Comparison of ENCODE assay signal across 18 cellular contexts in the genomic region with DNA sequence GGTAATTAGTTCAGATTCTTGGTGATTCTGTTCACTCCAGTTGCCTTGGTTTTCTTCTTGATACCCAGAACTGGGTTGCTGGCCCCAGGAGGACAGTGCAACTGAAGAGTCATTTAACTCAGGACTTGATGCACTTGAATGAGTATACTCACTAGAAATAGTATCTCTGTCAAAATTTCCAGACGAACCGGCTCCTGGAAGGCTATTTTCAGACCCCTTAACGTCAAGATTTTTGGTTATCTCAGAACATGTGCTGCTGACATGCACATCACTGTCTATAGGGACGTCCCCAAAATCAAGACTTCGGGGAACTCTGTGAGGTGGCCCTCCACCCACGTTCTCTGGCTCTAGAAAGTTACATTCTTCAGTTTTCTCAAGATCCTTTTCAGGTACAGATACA. TPM values are rescaled to one million over a fixed set of nuclear protein-coding genes. Genes with fewer than 3 reads are reported as not detected.
A peak's percentile ranks its signal among the peaks of the same experiment; 100 is the strongest.
DNase-seq lines count a peak whose midpoint lies in the region; ATAC-seq and TF ChIP-seq lines count a peak whose summit lies in the region.
"Had no signal": no experiment of that assay in that cellular context is flagged by ENCODE, and none has a peak within 500 bp of the region (broad histone marks: within the 10 kb centered on the region; RNA-seq: fewer than 3 reads in every experiment).

No MANE protein-coding gene starts in this region.

- TF ChIP-seq CTCF in GM13977 (IDR thresholded peaks at IDR 0.05; ENCODE audit: extremely low read depth, insufficient read depth, missing control alignments) = no peak
- no peak for TF ChIP-seq CTCF in WTC11 (IDR thresholded peaks at IDR 0.05)

- peak; percentile 71 for ATAC-seq in GM19372 (IDR thresholded peaks at IDR 0.05; ENCODE audit: low read depth, unreplicated experiment)
- ATAC-seq in HG02870 (IDR thresholded peaks at IDR 0.05; ENCODE audit: unreplicated experiment) = peak; percentile 46
- peak; percentile 49 for ATAC-seq in HG03558 (IDR thresholded peaks at IDR 0.05; ENCODE audit: extremely low read depth, unreplicated experiment)
- no peak for ATAC-seq in WTC11
- ATAC-seq: pancreas had no signal

- H3K27ac Mint-ChIP-seq in WTC11 = no peak overlapping the region

- no peaks in the 10 kb centered on the region for H3K36me3 Mint-ChIP-seq in WTC11

- DNase-seq in GM13977 (ENCODE audit: low spot score) (peak; percentile 49), HuH-7 (ENCODE audit: low spot score) (no peak), WTC11 (ENCODE audit: low spot score) (no peak), DMS79 (lab: John Stamatoyannopoulos, UW) (no peak)
- DNase-seq: activated CD4-positive, alpha-beta T cell treated with anti-CD3 and anti-CD28 coated beads for 1 hour; activated gamma-delta T cell; anterior cingulate cortex; head of caudate nucleus; NCI-H1092 treated with DMSO at 0.1 percent for 48 hours; NCI-H2171 treated with DMSO at 0.1 percent for 48 hours; NCI-H774; pancreas; testis had no signal

- H3K4me1 Mint-ChIP-seq in WTC11 = peaks cover 7% of the 10 kb centered on the region

- no peaks in the 10 kb centered on the region for H3K27me3 Mint-ChIP-seq in WTC11 (ENCODE audit: low read depth)

- in situ Hi-C loops in GM13977 (cut with MboI; ENCODE audit: low pct_unique_long_range_greater_than_20kb, low sequenced_read_pairs, unreplicated experiment) = no loop called here

- POLR2A ChIA-PET in WTC11 (lab: Charles Lee) = no interaction called here

- no peaks in the 10 kb centered on the region for H3K9me3 Mint-ChIP-seq in WTC11

- CTCF ChIA-PET in WTC11 (lab: Charles Lee) = interaction anchor here (1.0 to 1.2 kb wide), 2 partner anchors 248 to 288 kb away, joined by 3 to 4 read pairs; a partner anchor contains a TSS

- no peak overlapping the region for H3K4me3 Mint-ChIP-seq in WTC11

TF ChIP-seq in WTC11, 78 proteins besides CTCF, POLR2A, EP300 and RAD21:
- TF ChIP-seq, protein P1, sequence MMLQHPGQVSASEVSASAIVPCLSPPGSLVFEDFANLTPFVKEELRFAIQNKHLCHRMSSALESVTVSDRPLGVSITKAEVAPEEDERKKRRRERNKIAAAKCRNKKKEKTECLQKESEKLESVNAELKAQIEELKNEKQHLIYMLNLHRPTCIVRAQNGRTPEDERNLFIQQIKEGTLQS (CRISPR knock-in tag; conservative IDR thresholded peaks at IDR 0.05) = no peak

RNA-seq across cellular contexts. Expression of a gene that starts 56.7 kb away (rescaled TPM):
- not detected in 3 replicates for total RNA-seq in WTC11 (2021)
- total RNA-seq: G401, H1, pancreas had no signal
